Comparison of ENCODE assay signal across 16 cellular contexts in genomic region chr5:143207563-143208364, GRCh38.
A peak's percentile ranks its signal among the peaks of the same experiment; 100 is the strongest.
DNase-seq lines count a peak whose midpoint lies in the region; ATAC-seq, FAIRE-seq and TF ChIP-seq lines count a peak whose summit lies in the region.
"Had no signal": no experiment of that assay in that cellular context is flagged by ENCODE, and none has a peak within 500 bp of the region (broad histone marks: within the 10 kb centered on the region; RNA-seq: fewer than 3 reads in every experiment).

No MANE protein-coding gene starts in this region.

- no peak overlapping the region for H3K27ac Mint-ChIP-seq in activated CD4-positive, alpha-beta T cell treated with anti-CD3 and anti-CD28 coated beads for 36 hours
- H3K27ac Mint-ChIP-seq: activated CD4-positive, alpha-beta T cell treated with anti-CD3 and anti-CD28 coated beads, Interleukin-2, amount 10 ng/mL, durations not matched to agents 7 days and 5 days; activated naive CD4-positive, alpha-beta T cell treated with anti-CD3 and anti-CD28 coated beads for 36 hours had no signal

- H3K56ac ChIP-seq in H1 (replicated peaks; ENCODE audit: insufficient read length, low read depth, low read length): no peak overlapping the region

- H3K27me3 ChIP-seq in H1 (replicated peaks in 1 of 4; ENCODE audit: control insufficient read depth in 3 of 4, extremely low read depth in 1 of 4, insufficient read depth in 3 of 4, low read length in 3 of 4) (no peaks in the 10 kb centered on the region), skeletal muscle satellite cell (ENCODE audit: control insufficient read depth, insufficient read depth, low read length) (no peaks in the 10 kb centered on the region)
- H3K27me3 ChIP-seq: upper lobe of right lung had no signal

- TF ChIP-seq EP300 in H1 (IDR thresholded peaks at IDR 0.05; ENCODE audit: borderline replicate concordance in 1 of 2, low read depth in 2 of 2, low read length in 2 of 2): no peak

- FAIRE-seq in H1 (lab: Jason Lieb, UNC): no peak
- FAIRE-seq: A549, colon, islet of Langerhans had no signal

- no peaks in the 10 kb centered on the region for H3K27me3 Mint-ChIP-seq in activated CD4-positive, alpha-beta T cell treated with anti-CD3 and anti-CD28 coated beads for 36 hours
- H3K27me3 Mint-ChIP-seq: activated CD4-positive, alpha-beta T cell treated with anti-CD3 and anti-CD28 coated beads, Interleukin-2, amount 10 ng/mL, durations not matched to agents 7 days and 5 days had no signal

- H2BK12ac ChIP-seq in H1 (ENCODE audit: low read depth, low read length): no peak overlapping the region

- no peak overlapping the region for H4K5ac ChIP-seq in H1 (ENCODE audit: insufficient read length, low read depth, low read length)

- no peak overlapping the region for H4K91ac ChIP-seq in H1 (replicated peaks; ENCODE audit: insufficient read length, low read length)

- H3K79me2 ChIP-seq in H1 (ENCODE audit: control insufficient read depth in 1 of 2, insufficient read depth in 2 of 2, low read length in 2 of 2): no peaks in the 10 kb centered on the region

- H2AK5ac ChIP-seq in H1 (ENCODE audit: low read depth, low read length): no peak overlapping the region

- H3K4me1 ChIP-seq in H1 (replicated peaks in 1 of 4; ENCODE audit: control insufficient read depth in 3 of 4, insufficient read depth in 4 of 4, low read length in 3 of 4): peaks cover 0 to 4% (median 0%) of the 10 kb centered on the region in 4 experiments; a peak in 1 of 7 replicates
- H3K4me1 ChIP-seq in skeletal muscle satellite cell (ENCODE audit: control insufficient read depth, insufficient read depth, low read length): peaks cover 30% of the 10 kb centered on the region
- H3K4me1 ChIP-seq: A549, upper lobe of right lung had no signal

- H3K9ac ChIP-seq in H1 (replicated peaks in 1 of 4; ENCODE audit: extremely low read depth in 1 of 4, low read depth in 3 of 4, low read length in 3 of 4) (no peak overlapping the region), skeletal muscle satellite cell (ENCODE audit: low read depth, low read length) (peak overlapping the region; percentile 42)

- H2BK120ac ChIP-seq in H1 (replicated peaks; ENCODE audit: low read depth, low read length): no peak overlapping the region

- CTCF ChIA-PET in activated CD4-positive, alpha-beta T cell treated with anti-CD3 and anti-CD28 coated beads for 36 hours (lab: Charles Lee): interaction anchor here (0.7 to 0.9 kb wide), 4 partner anchors 18 to 455 kb away, joined by 3 to 4 read pairs (median 3); no protein-coding TSS in a partner anchor
- CTCF ChIA-PET in H1 (lab: Charles Lee; ENCODE audit: partially characterized antibody): interaction anchor here (0.6 to 5.3 kb wide), 12 partner anchors 11 to 347 kb away, joined by 3 to 33 read pairs (median 4); no protein-coding TSS in a partner anchor

- peaks cover 6% of the 10 kb centered on the region for H3K36me3 Mint-ChIP-seq in activated CD4-positive, alpha-beta T cell treated with anti-CD3 and anti-CD28 coated beads for 36 hours (ENCODE audit: low read depth)

- H3K4ac ChIP-seq in H1 (replicated peaks; ENCODE audit: insufficient read length, low read depth, low read length): no peak overlapping the region

- no peaks in the 10 kb centered on the region for H3K79me1 ChIP-seq in H1 (ENCODE audit: low read depth, low read length)

- no peaks in the 10 kb centered on the region for H3K23me2 ChIP-seq in H1 (ENCODE audit: low read depth, low read length)

- H3K18ac ChIP-seq in H1 (ENCODE audit: extremely low read depth, low read length): peak overlapping the region; percentile 68; the same call in 1 of the 2 replicates

- H3K4me3 ChIP-seq in H1 (ENCODE audit: extremely low read depth in 1 of 4, insufficient read depth in 2 of 4, low read depth in 3 of 4, low read length in 4 of 4) (no peak overlapping the region), skeletal muscle satellite cell (ENCODE audit: low read length) (no peak overlapping the region)
- H3K4me3 ChIP-seq: A549, upper lobe of right lung had no signal

- ATAC-seq in activated CD4-positive, alpha-beta T cell treated with anti-CD3 and anti-CD28 coated beads for 36 hours: peak; percentile 54
- ATAC-seq: A549, upper lobe of right lung had no signal

- H2BK15ac ChIP-seq in H1 (ENCODE audit: low read length): no peak overlapping the region

- no peaks in the 10 kb centered on the region for H3K9me3 Mint-ChIP-seq in activated CD4-positive, alpha-beta T cell treated with anti-CD3 and anti-CD28 coated beads for 36 hours (ENCODE audit: low read depth)
- H3K9me3 Mint-ChIP-seq: activated naive CD4-positive, alpha-beta T cell treated with anti-CD3 and anti-CD28 coated beads for 36 hours had no signal

- no peak for TF ChIP-seq RAD21 in H1 (IDR thresholded peaks at IDR 0.05 in 1 of 2, conservative IDR thresholded peaks at IDR 0.05 in 1 of 2; ENCODE audit: low read depth in 2 of 2, low read length in 2 of 2)

- intact Hi-C loops in activated CD4-positive, alpha-beta T cell treated with anti-CD3 and anti-CD28 coated beads for 36 hours (cut with DNase I, micrococcal nuclease): no loop called here

- 85% methylated on average over 13 of the region's 13 CpGs; no CpG with 5 or more reads in 1 of the 2 experiments for WGBS in H1 (ENCODE audit: extremely low coverage in 1 of 2, insufficient coverage in 1 of 2, insufficient read length in 1 of 2, insufficient replicate concordance in 2 of 2, low coverage in 1 of 2, low lambda C conversion rate in 2 of 2, missing lambda C conversion rate in 1 of 2), 2 experiments

- no peak for TF ChIP-seq CTCF in H1 (IDR thresholded peaks at IDR 0.05; ENCODE audit: control extremely low read depth in 1 of 3, insufficient read depth in 1 of 3, low read depth in 1 of 3, low read length in 3 of 3)

- no peak overlapping the region for H2AFZ ChIP-seq in H1 (ENCODE audit: low read length)

- no peak overlapping the region for H3K23ac ChIP-seq in H1 (ENCODE audit: insufficient read length)

- no peak overlapping the region for H3K27ac ChIP-seq in H1 (ENCODE audit: low read depth, low read length)
- H3K27ac ChIP-seq: A549, upper lobe of right lung had no signal

- H4K8ac ChIP-seq in H1 (ENCODE audit: extremely low read depth, insufficient read depth, low read length): no peak overlapping the region

- H3K9me3 ChIP-seq in H1 (ENCODE audit: insufficient read depth in 2 of 2, low read depth in 1 of 2, low read length in 1 of 2) (no peaks in the 10 kb centered on the region), skeletal muscle satellite cell (replicated peaks; ENCODE audit: low read length) (no peaks in the 10 kb centered on the region)
- H3K9me3 ChIP-seq: upper lobe of right lung had no signal

- 0 out of 2 replicates have a peak overlapping the region, but pooled peaks have one; percentile 21 for H2BK5ac ChIP-seq in H1 (ENCODE audit: low read depth, low read length)

- no peaks in the 10 kb centered on the region for H4K20me1 ChIP-seq in H1 (replicated peaks in 1 of 2; ENCODE audit: control insufficient read depth in 1 of 2, insufficient read depth in 2 of 2, low read length in 2 of 2)

- H3K4me3 Mint-ChIP-seq in activated CD4-positive, alpha-beta T cell treated with anti-CD3 and anti-CD28 coated beads for 36 hours: no peak overlapping the region
- H3K4me3 Mint-ChIP-seq: activated CD4-positive, alpha-beta T cell treated with anti-CD3 and anti-CD28 coated beads, Interleukin-2, amount 10 ng/mL, durations not matched to agents 7 days and 5 days; activated naive CD4-positive, alpha-beta T cell treated with anti-CD3 and anti-CD28 coated beads for 36 hours had no signal

- TF ChIP-seq POLR2A in H1 (IDR thresholded peaks at IDR 0.05; ENCODE audit: control extremely low read depth in 1 of 2, low read depth in 2 of 2, low read length in 2 of 2): no peak

- H3K4me2 ChIP-seq in H1 (ENCODE audit: insufficient read depth in 1 of 2, low read depth in 2 of 2, low read length in 2 of 2) (no peak overlapping the region), skeletal muscle satellite cell (ENCODE audit: low read length) (no peak overlapping the region)
- H3K4me2 ChIP-seq: A549 had no signal

- no peak overlapping the region for H3K14ac ChIP-seq in H1 (ENCODE audit: insufficient read length)

- POLR2A ChIA-PET in activated CD4-positive, alpha-beta T cell treated with anti-CD3 and anti-CD28 coated beads for 36 hours (lab: Charles Lee): interaction anchor here (0.5 to 0.6 kb wide), 2 partner anchors 208 to 624 kb away, joined by 3 read pairs; no protein-coding TSS in a partner anchor
- POLR2A ChIA-PET in H1 (lab: Charles Lee; ENCODE audit: partially characterized antibody): no interaction called here

- no peak overlapping the region for H2BK20ac ChIP-seq in H1 (ENCODE audit: low read length)

- H3K4me1 Mint-ChIP-seq in activated CD4-positive, alpha-beta T cell treated with anti-CD3 and anti-CD28 coated beads for 36 hours: peaks cover 19% of the 10 kb centered on the region

- no peak for DNase-seq in activated CD4-positive, alpha-beta T cell treated with anti-CD3 and anti-CD28 coated beads for 36 hours
- DNase-seq in activated CD4-positive, alpha-beta T cell treated with anti-CD3 and anti-CD28 coated beads for 4 hours: no peak
- DNase-seq in NCI-H748 (lab: John Stamatoyannopoulos, UW; ENCODE audit: unreplicated experiment) (peak; percentile 71), H1 (ENCODE audit: low read depth in 1 of 2, low spot score in 2 of 2) (no peak), NCI-H1930 (lab: John Stamatoyannopoulos, UW) (no peak), iPS-NIHi11 (ENCODE audit: low spot score) (no peak), NCI-H146 treated with DMSO at 0.1 percent for 48 hours (lab: John Stamatoyannopoulos, UW; ENCODE audit: unreplicated experiment) (no peak)
- DNase-seq: activated CD4-positive, alpha-beta T cell treated with anti-CD3 and anti-CD28 coated beads, Interleukin-2, amount 10 ng/mL, durations not matched to agents 7 days and 5 days; activated naive CD4-positive, alpha-beta T cell treated with anti-CD3 and anti-CD28 coated beads for 36 hours; Calu3; NCI-H1105 treated with DMSO at 0.1 percent for 48 hours; upper lobe of right lung had no signal

- H3K36me3 ChIP-seq in H1 (ENCODE audit: control insufficient read depth in 2 of 4, insufficient read depth in 4 of 4, low read length in 3 of 4) (no peaks in the 10 kb centered on the region), skeletal muscle satellite cell (ENCODE audit: insufficient read depth, low read length) (no peaks in the 10 kb centered on the region)
- H3K36me3 ChIP-seq: upper lobe of right lung had no signal

TF ChIP-seq in H1, 55 proteins besides CTCF, POLR2A, EP300 and RAD21 (continues in another document):
- no peak for TF ChIP-seq ZNF274 (IDR thresholded peaks at IDR 0.05; ENCODE audit: borderline replicate concordance, extremely low read depth, low read length)
- TF ChIP-seq, protein P1, sequence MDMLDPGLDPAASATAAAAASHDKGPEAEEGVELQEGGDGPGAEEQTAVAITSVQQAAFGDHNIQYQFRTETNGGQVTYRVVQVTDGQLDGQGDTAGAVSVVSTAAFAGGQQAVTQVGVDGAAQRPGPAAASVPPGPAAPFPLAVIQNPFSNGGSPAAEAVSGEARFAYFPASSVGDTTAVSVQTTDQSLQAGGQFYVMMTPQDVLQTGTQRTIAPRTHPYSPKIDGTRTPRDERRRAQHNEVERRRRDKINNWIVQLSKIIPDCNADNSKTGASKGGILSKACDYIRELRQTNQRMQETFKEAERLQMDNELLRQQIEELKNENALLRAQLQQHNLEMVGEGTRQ (IDR thresholded peaks at IDR 0.05; ENCODE audit: low read length): no peak
- no peak for TF ChIP-seq EZH2 (IDR thresholded peaks at IDR 0.05; ENCODE audit: low read depth, low read length, severe bottlenecking)
- TF ChIP-seq RXRA (IDR thresholded peaks at IDR 0.05; ENCODE audit: insufficient read depth, low read depth, low read length): no peak
